In genomic region chr6:33787336-33787953, GRCh38 we compare ENCODE assay signal across 1 cellular context.
TF ChIP-seq lines count a peak whose summit lies in the region.

No MANE protein-coding gene starts in this region.

TF ChIP-seq in neural cell, 6 proteins besides CTCF, POLR2A, EP300 and RAD21 (continued from another document):
- TF ChIP-seq EZH2 (IDR thresholded peaks at IDR 0.05; ENCODE audit: borderline replicate concordance, insufficient read depth, low read length, poor library complexity, severe bottlenecking), result no peak
- TF ChIP-seq SMC3 (conservative IDR thresholded peaks at IDR 0.05; ENCODE audit: poor library complexity), result no peak
- no peak for TF ChIP-seq POLR2AphosphoS5 (IDR thresholded peaks at IDR 0.05)
